In genomic region chr14:34722723-34723545, GRCh38 we compare ENCODE assay signal across 8 cellular contexts. TPM values are rescaled to one million over a fixed set of nuclear protein-coding genes. Genes with fewer than 3 reads are reported as not detected.
A peak's percentile ranks its signal among the peaks of the same experiment; 100 is the strongest.
DNase-seq lines count a peak whose midpoint lies in the region; ATAC-seq and TF ChIP-seq lines count a peak whose summit lies in the region.

No MANE protein-coding gene starts in this region.

- no peak overlapping the region for H3K27ac Mint-ChIP-seq in natural killer cell

- no peaks in the 10 kb centered on the region for H3K36me3 Mint-ChIP-seq in natural killer cell

- H3K9me3 ChIP-seq in fibroblast of lung (ENCODE audit: control insufficient read depth, insufficient read depth, low read depth, low read length) = no peaks in the 10 kb centered on the region
- H3K9me3 ChIP-seq in transverse colon = no peaks in the 10 kb centered on the region

- peaks cover 0 to 7% of the 10 kb centered on the region in 2 donors for H3K27me3 Mint-ChIP-seq in natural killer cell (ENCODE audit: low read depth in 2 of 2)

- no peaks in the 10 kb centered on the region for H4K20me1 ChIP-seq in fibroblast of lung (ENCODE audit: control insufficient read depth, extremely low read depth, insufficient read depth, low read length)

- H3K4me3 ChIP-seq in fibroblast of lung (replicated peaks in 1 of 4; ENCODE audit: control extremely low read depth in 1 of 4, insufficient read depth in 1 of 4, low read depth in 3 of 4, low read length in 4 of 4) (no peak overlapping the region), transverse colon (no peak overlapping the region)

- no peak overlapping the region for H3K4me3 Mint-ChIP-seq in natural killer cell

- H3K4me1 Mint-ChIP-seq in natural killer cell = peaks cover 0 to 6% of the 10 kb centered on the region in 2 donors

- DNase-seq in C1 segment of cervical spinal cord (lab: John Stamatoyannopoulos, UW) (peak in 10 of 14 donors; percentile 1 to 73 (median 28)), H4 (ENCODE audit: low spot score) (peak; percentile 19), NCI-H460 (ENCODE audit: extremely low read depth, low read depth) (peak; percentile 56), activated T-cell treated with anti-CD3 and anti-CD28 coated beads for 4 hours (peak; percentile 12), fibroblast of lung (ENCODE audit: low read depth in 2 of 2) (peak; percentile 34 to 73), natural killer cell (no peak), transverse colon (peak; percentile 27)

- peaks cover 5% of the 10 kb centered on the region for H3K4me1 ChIP-seq in fibroblast of lung (ENCODE audit: control insufficient read depth, extremely low read depth, insufficient read depth, low read length)
- H3K4me1 ChIP-seq in transverse colon = no peaks in the 10 kb centered on the region

- H3K4me2 ChIP-seq in fibroblast of lung (ENCODE audit: extremely low read depth, insufficient read depth, low read length) = no peak overlapping the region

- H3K9me3 Mint-ChIP-seq in natural killer cell = no peaks in the 10 kb centered on the region

- ATAC-seq in natural killer cell (peak; percentile 53 to 63 (median 62)), HG02973 (IDR thresholded peaks at IDR 0.05; ENCODE audit: unreplicated experiment) (no peak)

- TF ChIP-seq EP300 in transverse colon (IDR thresholded peaks at IDR 0.05; ENCODE audit: low read depth) = no peak

- in situ Hi-C loops in transverse colon (cut with MboI; ENCODE audit: low pct_ligation_motif_present in 1 of 4, low pct_unique_long_range_greater_than_20kb in 1 of 4, low sequenced_read_pairs in 3 of 4) = loop anchor here in 3 of 4 donors (5.0 to 25.0 kb wide), 3 partner anchors 48 to 689 kb away; partner anchors contain the start of gene NFKBIA (in 1 of the 3)

- no peaks in the 10 kb centered on the region for H3K79me2 ChIP-seq in fibroblast of lung (ENCODE audit: control insufficient read depth, insufficient read depth, low read length)

- peak overlapping the region; percentile 88 for H2AFZ ChIP-seq in fibroblast of lung (ENCODE audit: low read length)

- H3K27ac ChIP-seq in fibroblast of lung (ENCODE audit: insufficient read depth, low read length) (no peak overlapping the region), transverse colon (no peak overlapping the region)

- no peaks in the 10 kb centered on the region for H3K27me3 ChIP-seq in fibroblast of lung (ENCODE audit: control insufficient read depth, insufficient read depth, low read length)
- no peaks in the 10 kb centered on the region for H3K27me3 ChIP-seq in transverse colon

- intact Hi-C loops in natural killer cell (cut with micrococcal nuclease) = loop anchor here (1.0 to 5.0 kb wide), 2 partner anchors 51 to 391 kb away; no protein-coding TSS in a partner anchor
- intact Hi-C loops in transverse colon (cut with DNase I; ENCODE audit: low total_unique reads) = loop anchor here (5.0 kb wide), 1 partner anchor 51 kb away; no protein-coding TSS in a partner anchor

- 5 to 10% methylated on average over 6 to 10 of the region's 10 CpGs for WGBS in transverse colon (ENCODE audit: low coverage in 1 of 2), 2 donors

- TF ChIP-seq CTCF in fibroblast of lung (conservative IDR thresholded peaks at IDR 0.05 in 1 of 2, IDR thresholded peaks at IDR 0.05 in 1 of 2; ENCODE audit: low read depth in 1 of 2, low read length in 2 of 2) = peak; percentile 75 to 82
- TF ChIP-seq CTCF in natural killer cell (IDR thresholded peaks at IDR 0.05) = peak; percentile 83
- TF ChIP-seq CTCF in transverse colon (IDR thresholded peaks at IDR 0.05) = peak; percentile 73 to 88 (median 76)

- H3K9ac ChIP-seq in fibroblast of lung (ENCODE audit: insufficient read depth, low read length) = no peak overlapping the region

- H3K36me3 ChIP-seq in fibroblast of lung (ENCODE audit: control insufficient read depth, insufficient read depth, low read length) = no peaks in the 10 kb centered on the region
- H3K36me3 ChIP-seq in transverse colon = no peaks in the 10 kb centered on the region

- no peak for TF ChIP-seq POLR2A in transverse colon (IDR thresholded peaks at IDR 0.05)

RNA-seq across cellular contexts. Expression of gene CFL2, which starts 8.5 kb away (rescaled TPM):
- 77.8 and 97.7 TPM in 2 replicates for total RNA-seq in H4 (2014; rRNA removed; shearing (Covaris generic))
- total RNA-seq in NCI-H460 (2014; rRNA removed; shearing (Covaris generic)) = 43.4 and 48.8 TPM in 2 replicates
- 21.2 and 37.7 TPM in 2 replicates for polyA plus RNA-seq in NCI-H460 (2014; cell fraction: nucleus; rRNA removed)
- total RNA-seq in fibroblast of lung = 61.1 and 147 TPM in 2 replicates
- polyA plus RNA-seq in fibroblast of lung = 282 and 362 TPM in 2 replicates
- 212 and 265 TPM in 2 replicates for polyA plus RNA-seq in fibroblast of lung (2012)
- 19.8 and 27.3 TPM in 2 replicates for polyA minus RNA-seq in fibroblast of lung (ENCODE audit: low replicate concordance)
- total RNA-seq in natural killer cell = 10 to 100 TPM; 22.5 to 30.3 (median 25.7) TPM
- 100 to 1,000 TPM in 1 of 4 donors, 10 to 100 TPM in 3; 30.4 to 108 (median 44.9) TPM for total RNA-seq in transverse colon
